Comparison of ENCODE assay signal across 11 cellular contexts in genomic region chr3:160577551-160578195, GRCh38. TPM values are rescaled to one million over a fixed set of nuclear protein-coding genes. Genes with fewer than 3 reads are reported as not detected.
DNase-seq lines count a peak whose midpoint lies in the region; ATAC-seq and TF ChIP-seq lines count a peak whose summit lies in the region.
"Had no signal": no experiment of that assay in that cellular context is flagged by ENCODE, and none has a peak within 500 bp of the region (broad histone marks: within the 10 kb centered on the region; RNA-seq: fewer than 3 reads in every experiment).

No MANE protein-coding gene starts in this region.

- H3K27ac Mint-ChIP-seq in MCF 10A (ENCODE audit: low read depth, unreplicated experiment) = no peak overlapping the region
- H3K27ac Mint-ChIP-seq: naive thymus-derived CD8-positive, alpha-beta T cell had no signal

- H3K9me3 ChIP-seq in breast epithelium (peaks cover 5 to 7% of the 10 kb centered on the region in 2 donors), SK-N-SH (no peaks in the 10 kb centered on the region), heart left ventricle (peaks cover 0 to 23% (median 6%) of the 10 kb centered on the region in 12 donors), thyroid gland (no peaks in the 10 kb centered on the region)
- H3K9me3 ChIP-seq: HAP-1 had no signal

- no peaks in the 10 kb centered on the region for H3K36me3 ChIP-seq in breast epithelium
- H3K36me3 ChIP-seq in SK-N-SH (replicated peaks in 1 of 2; ENCODE audit: control insufficient read depth in 1 of 2, insufficient read depth in 2 of 2, low read length in 1 of 2) = no peaks in the 10 kb centered on the region
- H3K36me3 ChIP-seq in heart left ventricle = no peaks in the 10 kb centered on the region
- no peaks in the 10 kb centered on the region for H3K36me3 ChIP-seq in thyroid gland
- H3K36me3 ChIP-seq: HAP-1 had no signal

- DNase-seq in MCF 10A (ENCODE audit: unreplicated experiment) (peak; percentile 63), breast epithelium (ENCODE audit: low spot score in 2 of 2) (no peak), SK-N-SH (no peak), heart left ventricle (no peak), thyroid gland (peak in 1 of 2 donors; percentile 27), T-helper 1 cell (no peak), SHP77 (lab: John Stamatoyannopoulos, UW) (no peak)
- DNase-seq: activated CD8-positive, alpha-beta memory T cell treated with anti-CD3 and anti-CD28 coated beads, Interleukin-2, amount 50 U/mL, for 4 hours; naive thymus-derived CD8-positive, alpha-beta T cell had no signal

- no peak overlapping the region for H3K9ac ChIP-seq in SK-N-SH

- ATAC-seq in heart left ventricle (peak; percentile 79 to 88 (median 86)), GM18870 (IDR thresholded peaks at IDR 0.05; ENCODE audit: unreplicated experiment) (no peak)
- ATAC-seq: naive thymus-derived CD8-positive, alpha-beta T cell had no signal

- peaks cover 14% of the 10 kb centered on the region for H3K9me3 Mint-ChIP-seq in MCF 10A (ENCODE audit: unreplicated experiment)

- no peak overlapping the region for H3K4me3 Mint-ChIP-seq in MCF 10A (ENCODE audit: unreplicated experiment)
- H3K4me3 Mint-ChIP-seq: naive thymus-derived CD8-positive, alpha-beta T cell had no signal

- H3K4me3 ChIP-seq in breast epithelium (no peak overlapping the region), SK-N-SH (ENCODE audit: low read depth in 2 of 2, low read length in 1 of 2) (no peak overlapping the region), heart left ventricle (no peak overlapping the region), thyroid gland (replicated peaks in 1 of 3) (no peak overlapping the region)
- H3K4me3 ChIP-seq: HAP-1 had no signal

- 51% methylated on average over 4 of the region's 4 CpGs for WGBS in SK-N-SH (ENCODE audit: low lambda C conversion rate)
- whole genome bisulfite sequencing in heart left ventricle, 4 donors = 39 to 47% (median 42%) methylated on average over 4 of the region's 4 CpGs
- 29 to 32% methylated on average over 4 of the region's 4 CpGs for WGBS in thyroid gland, 2 donors

- no peaks in the 10 kb centered on the region for H4K20me1 ChIP-seq in SK-N-SH (ENCODE audit: insufficient read depth)

- POLR2A ChIA-PET in MCF 10A (lab: Yijun Ruan, JAX) (interaction anchor here (3.5 kb wide), 1 partner anchor 11 kb away, joined by 23 read pairs; the partner anchor contains the start of gene KPNA4), SK-N-SH (lab: Yijun Ruan, JAX) (no interaction called here)

- no peak overlapping the region for H2AFZ ChIP-seq in SK-N-SH (ENCODE audit: low read depth)

- no peaks in the 10 kb centered on the region for H3K9me2 ChIP-seq in SK-N-SH

- TF ChIP-seq CTCF in MCF 10A (IDR thresholded peaks at IDR 0.05; ENCODE audit: unreplicated experiment) (no peak), breast epithelium (IDR thresholded peaks at IDR 0.05) (no peak), SK-N-SH (IDR thresholded peaks at IDR 0.05) (peak; percentile 50), heart left ventricle (IDR thresholded peaks at IDR 0.05) (peak in 9 of 12 donors; percentile 13 to 46 (median 32)), thyroid gland (IDR thresholded peaks at IDR 0.05) (peak in 5 of 6 experiments; percentile 9 to 72 (median 51))

- intact Hi-C loops in MCF 10A (cut with micrococcal nuclease) = loop anchor here (5.0 kb wide), 1 partner anchor 365 kb away; no protein-coding TSS in a partner anchor
- intact Hi-C loops in breast epithelium (cut with DNase I; ENCODE audit: low total_unique reads) = no loop called here
- intact Hi-C loops in heart left ventricle (cut with DNase I) = loop anchor here in 3 of 10 donors (5.0 to 10.0 kb wide), 3 partner anchors 347 to 367 kb away; no protein-coding TSS in a partner anchor
- intact Hi-C loops in thyroid gland (cut with DNase I) = no loop called here

- peak; percentile 61 for TF ChIP-seq RAD21 in SK-N-SH (IDR thresholded peaks at IDR 0.05; ENCODE audit: low read length)

- H3K4me1 ChIP-seq in breast epithelium (no peaks in the 10 kb centered on the region), SK-N-SH (ENCODE audit: control insufficient read depth in 1 of 2, insufficient read depth in 2 of 2, low read depth in 1 of 2, low read length in 1 of 2) (no peaks in the 10 kb centered on the region), heart left ventricle (peaks cover 0 to 12% (median 0%) of the 10 kb centered on the region in 12 donors), thyroid gland (no peaks in the 10 kb centered on the region)
- H3K4me1 ChIP-seq: HAP-1 had no signal

- H3K4me2 ChIP-seq in SK-N-SH = no peak overlapping the region

- H3K79me2 ChIP-seq in SK-N-SH (ENCODE audit: insufficient read depth) = no peaks in the 10 kb centered on the region

- no peak overlapping the region for H3K27ac ChIP-seq in breast epithelium
- H3K27ac ChIP-seq in SK-N-SH (ENCODE audit: low read depth in 2 of 2, low read length in 1 of 2) = no peak overlapping the region
- H3K27ac ChIP-seq in heart left ventricle = peak overlapping the region in 5 of 12 donors; percentile 4 to 59 (median 20)
- H3K27ac ChIP-seq in thyroid gland = no peak overlapping the region

- BruUV-seq in MCF 10A (replicated peaks; lab: Mats Ljungman, UMichigan) = no TSS peak

- H3K27me3 Mint-ChIP-seq in MCF 10A (ENCODE audit: insufficient read depth, unreplicated experiment) = no peaks in the 10 kb centered on the region

- no peaks in the 10 kb centered on the region for H3K27me3 ChIP-seq in breast epithelium
- H3K27me3 ChIP-seq in SK-N-SH (ENCODE audit: insufficient read depth) = no peaks in the 10 kb centered on the region
- H3K27me3 ChIP-seq in heart left ventricle = no peaks in the 10 kb centered on the region
- no peaks in the 10 kb centered on the region for H3K27me3 ChIP-seq in thyroid gland

- H3K4me1 Mint-ChIP-seq in MCF 10A (ENCODE audit: insufficient read depth, unreplicated experiment) = no peaks in the 10 kb centered on the region

- no peak for TF ChIP-seq EP300 in SK-N-SH (IDR thresholded peaks at IDR 0.05; ENCODE audit: borderline replicate concordance in 1 of 2, low read depth in 1 of 2, low read length in 1 of 2)

- TF ChIP-seq POLR2A in breast epithelium (IDR thresholded peaks at IDR 0.05) (no peak), heart left ventricle (IDR thresholded peaks at IDR 0.05) (no peak), thyroid gland (IDR thresholded peaks at IDR 0.05) (no peak)

- H3F3A ChIP-seq in SK-N-SH (replicated peaks; ENCODE audit: insufficient read depth) = peaks cover 4% of the 10 kb centered on the region

- CTCF ChIA-PET in MCF 10A (lab: Yijun Ruan, JAX) = interaction anchor here (0.6 to 2.2 kb wide), 7 partner anchors 14 to 372 kb away, joined by 3 to 7 read pairs (median 3); no protein-coding TSS in a partner anchor
- CTCF ChIA-PET in SK-N-SH (lab: Yijun Ruan, JAX) = interaction anchor here (0.7 to 0.8 kb wide), 2 partner anchors 131 to 351 kb away, joined by 3 read pairs; no protein-coding TSS in a partner anchor

- no peaks in the 10 kb centered on the region for H3K36me3 Mint-ChIP-seq in MCF 10A (ENCODE audit: insufficient read depth, unreplicated experiment)

TF ChIP-seq in SK-N-SH, 30 proteins besides CTCF, POLR2A, EP300 and RAD21 (continues in another document):
- TF ChIP-seq GABPA (IDR thresholded peaks at IDR 0.05; ENCODE audit: low read depth) (no peak), TAF1 (IDR thresholded peaks at IDR 0.05; ENCODE audit: borderline replicate concordance, low read depth, low read length) (no peak), ELF1 (IDR thresholded peaks at IDR 0.05) (no peak), TEAD4 (IDR thresholded peaks at IDR 0.05; ENCODE audit: borderline replicate concordance, insufficient read depth) (no peak), IRF3 (IDR thresholded peaks at IDR 0.05; ENCODE audit: low read depth, low read length) (no peak), PBX3 (IDR thresholded peaks at IDR 0.05) (no peak), USF2 (IDR thresholded peaks at IDR 0.05; ENCODE audit: borderline replicate concordance, low read depth, low read length) (no peak), MEF2A (IDR thresholded peaks at IDR 0.05; ENCODE audit: borderline replicate concordance, low read depth) (no peak), MXI1 (IDR thresholded peaks at IDR 0.05; ENCODE audit: low read depth, low read length) (no peak), CHD2 (IDR thresholded peaks at IDR 0.05; ENCODE audit: low read length, partially characterized antibody) (no peak), FOXM1 (IDR thresholded peaks at IDR 0.05; ENCODE audit: low read depth) (no peak), SIN3A (IDR thresholded peaks at IDR 0.05; ENCODE audit: borderline replicate concordance, low read depth, low read length) (no peak)

RNA-seq across cellular contexts. Expression of gene KPNA4, which starts 12.3 kb away (rescaled TPM):
- total RNA-seq in MCF 10A (2022) = 85.9 and 127 TPM in 2 replicates
- 10 to 100 TPM; 25.2 to 39.2 (median 35.6) TPM for total RNA-seq in breast epithelium
- polyA plus RNA-seq in SK-N-SH (2012; rRNA removed) = 7.4 and 9.6 TPM in 2 replicates
- 11.3 and 12.6 TPM in 2 replicates for polyA plus RNA-seq in SK-N-SH (2012; cell fraction: cytosol; rRNA removed)
- polyA plus RNA-seq in SK-N-SH (2012; cell fraction: nucleus; rRNA removed) = 3.2 and 7.3 TPM in 2 replicates
- total RNA-seq in heart left ventricle = 100 to 1,000 TPM in 6 of 9 donors, 10 to 100 TPM in 3; 51.2 to 198 (median 133) TPM
- polyA plus RNA-seq in heart left ventricle = 10 to 100 TPM; 29.1 to 46.2 TPM
- 10 to 100 TPM; 24.7 to 31.2 (median 30.4) TPM for total RNA-seq in thyroid gland

Comparison
In these comparisons a context has a peak if more than half of its experiments do, and no peak if none do; other contexts are left out.
1. CTCF ChIP-seq: peak in SK-N-SH (single experiment), heart left ventricle (9 of 12) and thyroid gland (5 of 6); none in MCF 10A (single experiment) and breast epithelium (0 of 3).